ENCODE assay signal across 18 cellular contexts in genomic region chr2:11833601-11834000, GRCh38.
DNase-seq lines count a peak whose midpoint lies in the region; ATAC-seq and TF ChIP-seq lines count a peak whose summit lies in the region.
"Had no signal": no experiment of that assay in that cellular context is flagged by ENCODE, and none has a peak within 500 bp of the region (broad histone marks: within the 10 kb centered on the region; RNA-seq: fewer than 3 reads in every experiment).

No MANE protein-coding gene starts in this region.

- no peak overlapping the region for H3K9ac ChIP-seq in adipocyte (ENCODE audit: low read length)

- no TSS peak for BruUV-seq in Caco-2 (replicated peaks; lab: Mats Ljungman, UMichigan)

- ATAC-seq in GM18519 (IDR thresholded peaks at IDR 0.05; ENCODE audit: low FRiP score, unreplicated experiment): no peak
- ATAC-seq: CD8-positive, alpha-beta T cell; psoas muscle; stimulated activated naive CD8-positive, alpha-beta T cell treated with anti-CD3 and anti-CD28 coated beads, Interleukin-15, Interleukin-2, amounts not matched to agents 100 U/mL and 50 U/mL, for 24 hours had no signal

- DNase-seq in AG10803 (ENCODE audit: low read depth): peak; percentile 97
- peak; percentile 37 for DNase-seq in HS-5 (ENCODE audit: low read depth)
- DNase-seq in adipocyte (ENCODE audit: low read depth): peak; percentile 45
- DNase-seq in hepatic stellate cell (ENCODE audit: low spot score): peak; percentile 45
- DNase-seq in UCSD-AML1 (lab: John Stamatoyannopoulos, UW; ENCODE audit: unreplicated experiment): no peak
- no peak for DNase-seq in coronary artery (ENCODE audit: low spot score)
- DNase-seq in Caco-2: no peak
- DNase-seq: activated T-cell treated with anti-CD3 and anti-CD28 coated beads, Interleukin-2, amount 50 U/mL, for 24 hours; anterior cingulate cortex; CD8-positive, alpha-beta T cell; endodermal cell; NCI-H1436; NCI-H510A treated with DMSO at 0.1 percent for 48 hours; psoas muscle; SIG-M5; stimulated activated CD4-positive, alpha-beta T cell treated with anti-CD3 and anti-CD28 coated beads, Interleukin-4, amount 100 ng/mL, for 4 hours; stimulated activated naive CD8-positive, alpha-beta T cell treated with anti-CD3 and anti-CD28 coated beads, Interleukin-15, Interleukin-2, amounts not matched to agents 100 U/mL and 50 U/mL, for 24 hours had no signal

- H3K27ac Mint-ChIP-seq in Caco-2 (ENCODE audit: unreplicated experiment): no peak overlapping the region
- H3K27ac Mint-ChIP-seq: activated T-cell treated with anti-CD3 and anti-CD28 coated beads, Interleukin-2, amount 50 U/mL, for 24 hours; CD8-positive, alpha-beta T cell; endodermal cell had no signal

- H3K36me3 Mint-ChIP-seq in Caco-2 (ENCODE audit: insufficient read depth, unreplicated experiment): no peaks in the 10 kb centered on the region
- H3K36me3 Mint-ChIP-seq: CD8-positive, alpha-beta T cell had no signal

- H3K4me3 ChIP-seq in AG10803 (ENCODE audit: low read length): no peak overlapping the region; the same call in none of the 2 replicates
- no peak overlapping the region for H3K4me3 ChIP-seq in adipocyte (ENCODE audit: low read length)
- H3K4me3 ChIP-seq in coronary artery: no peak overlapping the region
- no peak overlapping the region for H3K4me3 ChIP-seq in Caco-2 (ENCODE audit: low read depth, low read length)
- H3K4me3 ChIP-seq: psoas muscle had no signal

- H3K36me3 ChIP-seq in adipocyte (ENCODE audit: control insufficient read depth, insufficient read depth, low read length, severe bottlenecking) (no peaks in the 10 kb centered on the region), Caco-2 (ENCODE audit: control insufficient read depth, insufficient read depth, low read length) (no peaks in the 10 kb centered on the region)

- H3K27me3 Mint-ChIP-seq in Caco-2 (ENCODE audit: insufficient read depth, unreplicated experiment): peaks cover 16% of the 10 kb centered on the region

- intact Hi-C loops in Caco-2 (cut with micrococcal nuclease; ENCODE audit: unreplicated experiment): loop anchor here (5.0 kb wide), 1 partner anchor 119 kb away; no protein-coding TSS in a partner anchor

- H3K9me3 ChIP-seq in adipocyte (ENCODE audit: control insufficient read depth, low read length): peaks cover 4% of the 10 kb centered on the region
- no peaks in the 10 kb centered on the region for H3K9me3 ChIP-seq in Caco-2
- H3K9me3 ChIP-seq: psoas muscle had no signal

- no peak overlapping the region for H3K4me3 Mint-ChIP-seq in Caco-2 (ENCODE audit: unreplicated experiment)
- H3K4me3 Mint-ChIP-seq: activated T-cell treated with anti-CD3 and anti-CD28 coated beads, Interleukin-2, amount 50 U/mL, for 24 hours; CD8-positive, alpha-beta T cell; endodermal cell had no signal

- no peaks in the 10 kb centered on the region for H3K9me3 Mint-ChIP-seq in Caco-2 (ENCODE audit: unreplicated experiment)

- CTCF ChIA-PET in Caco-2 (lab: Charles Lee): interaction anchor here (0.6 kb wide), 1 partner anchor 9 kb away, joined by 5 read pairs; no protein-coding TSS in a partner anchor

- TF ChIP-seq CTCF in AG10803 (conservative IDR thresholded peaks at IDR 0.05; ENCODE audit: low read length): no peak
- no peak for TF ChIP-seq CTCF in coronary artery (IDR thresholded peaks at IDR 0.05)
- no peak for TF ChIP-seq CTCF in Caco-2 (IDR thresholded peaks at IDR 0.05; ENCODE audit: insufficient read depth in 1 of 2, low read depth in 1 of 2, low read length in 1 of 2, severe bottlenecking in 1 of 2, unreplicated experiment in 1 of 2)

- H3K4me1 Mint-ChIP-seq in Caco-2 (ENCODE audit: low read depth, unreplicated experiment): no peaks in the 10 kb centered on the region

- POLR2A ChIA-PET in Caco-2 (lab: Charles Lee): no interaction called here

- no peak overlapping the region for H3K27ac ChIP-seq in coronary artery
- H3K27ac ChIP-seq: psoas muscle had no signal

- H3K4me1 ChIP-seq in adipocyte (ENCODE audit: control insufficient read depth, insufficient read depth, low read length) (peaks cover 22% of the 10 kb centered on the region), Caco-2 (no peaks in the 10 kb centered on the region)

- no peaks in the 10 kb centered on the region for H3K27me3 ChIP-seq in adipocyte (replicated peaks; ENCODE audit: control insufficient read depth, insufficient read depth, low read length)
- H3K27me3 ChIP-seq in Caco-2 (replicated peaks; ENCODE audit: control insufficient read depth, insufficient read depth, low read length): no peaks in the 10 kb centered on the region

Comparison
In these comparisons a context has a peak if more than half of its experiments do, and no peak if none do; other contexts are left out.
1. DNase-seq: peak in AG10803 (single experiment), HS-5 (single experiment), adipocyte (single experiment) and hepatic stellate cell (single experiment); none in UCSD-AML1 (single experiment), coronary artery (single experiment) and Caco-2 (0 of 2).